ENCODE assay signal across 12 cellular contexts in genomic region chr5:154059039-154059430, GRCh38. TPM values are rescaled to one million over a fixed set of nuclear protein-coding genes. Genes with fewer than 3 reads are reported as not detected.
DNase-seq lines count a peak whose midpoint lies in the region; ATAC-seq, FAIRE-seq and TF ChIP-seq lines count a peak whose summit lies in the region.
"Had no signal": no experiment of that assay in that cellular context is flagged by ENCODE, and none has a peak within 500 bp of the region (broad histone marks: within the 10 kb centered on the region; RNA-seq: fewer than 3 reads in every experiment).

No MANE protein-coding gene starts in this region.

- TF ChIP-seq CTCF in GM20000 (IDR thresholded peaks at IDR 0.05; ENCODE audit: extremely low read depth, missing control alignments) = no peak
- no peak for TF ChIP-seq CTCF in activated B cell treated with CpG ODN at 0.5 μM for 24 hours (IDR thresholded peaks at IDR 0.05)
- TF ChIP-seq CTCF in adrenal gland (IDR thresholded peaks at IDR 0.05) = no peak
- TF ChIP-seq CTCF in testis (IDR thresholded peaks at IDR 0.05) = no peak

- peak; percentile 27 for FAIRE-seq in GM12892 (lab: Jason Lieb, UNC)

- H3K27me3 ChIP-seq in adrenal gland (no peaks in the 10 kb centered on the region), testis (no peaks in the 10 kb centered on the region)

- WGBS in adrenal gland, 4 donors = 70 to 77% (median 73%) methylated on average over 6 of the region's 6 CpGs
- 64 to 76% methylated on average over 6 of the region's 6 CpGs for WGBS in testis, 2 donors

- H3K4me3 ChIP-seq in adrenal gland (no peak overlapping the region), testis (no peak overlapping the region)

- H3K4me1 Mint-ChIP-seq in activated B cell treated with CpG ODN at 0.5 μM for 24 hours = peaks cover 23% of the 10 kb centered on the region

- no peaks in the 10 kb centered on the region for H3K27me3 Mint-ChIP-seq in activated B cell treated with CpG ODN at 0.5 μM for 24 hours
- H3K27me3 Mint-ChIP-seq: naive B cell had no signal

- H3K27ac Mint-ChIP-seq in activated B cell treated with CpG ODN at 0.5 μM for 24 hours = peak overlapping the region; percentile 15

- no peaks in the 10 kb centered on the region for H3K9me3 Mint-ChIP-seq in activated B cell treated with CpG ODN at 0.5 μM for 24 hours
- H3K9me3 Mint-ChIP-seq: naive B cell had no signal

- H3K4me3 Mint-ChIP-seq in activated B cell treated with CpG ODN at 0.5 μM for 24 hours = peak overlapping the region; percentile 20
- H3K4me3 Mint-ChIP-seq: naive B cell had no signal

- intact Hi-C loops in activated B cell treated with CpG ODN at 0.5 μM for 24 hours (cut with micrococcal nuclease) (no loop called here), adrenal gland (cut with DNase I) (no loop called here), testis (cut with DNase I; ENCODE audit: low total_unique reads) (no loop called here)

- CTCF ChIA-PET in activated B cell treated with CpG ODN at 0.5 μM for 24 hours (lab: Charles Lee) = interaction anchor here (1.2 to 2.0 kb wide), 2 partner anchors 10 to 13 kb away, joined by 3 to 10 read pairs; no protein-coding TSS in a partner anchor

- DNase-seq in GM12892 (ENCODE audit: insufficient read length) (no peak), GM20000 (ENCODE audit: low spot score) (peak; percentile 8), activated B cell treated with CpG ODN at 0.5 μM for 24 hours (no peak), adrenal gland (no peak), NCI-H226 (no peak), testis (no peak)
- DNase-seq in activated effector memory CD4-positive, alpha-beta T cell treated with Interleukin-2 at 50 U/mL for 16 hours = no peak
- DNase-seq: activated naive CD4-positive, alpha-beta T cell treated with Interleukin-2 at 50 U/mL for 16 hours; naive B cell; NCI-H748 treated with DMSO at 0.1 percent for 48 hours; T-helper 9 cell had no signal

- ATAC-seq in HG03064 (IDR thresholded peaks at IDR 0.05; ENCODE audit: low read depth, unreplicated experiment) = peak; percentile 59
- ATAC-seq in activated B cell treated with CpG ODN at 0.5 μM for 24 hours (ENCODE audit: low read depth) = no peak

- no peaks in the 10 kb centered on the region for H3K36me3 ChIP-seq in adrenal gland (replicated peaks in 1 of 2)
- no peaks in the 10 kb centered on the region for H3K36me3 ChIP-seq in testis (ENCODE audit: low read depth, missing control alignments)

- no peaks in the 10 kb centered on the region for H3K9me3 ChIP-seq in adrenal gland (replicated peaks in 1 of 3)
- H3K9me3 ChIP-seq in testis = no peaks in the 10 kb centered on the region

- TF ChIP-seq POLR2A in GM12892 (IDR thresholded peaks at IDR 0.05; ENCODE audit: low read depth, low read length) (no peak), adrenal gland (IDR thresholded peaks at IDR 0.05) (no peak), testis (IDR thresholded peaks at IDR 0.05) (no peak)

- POLR2A ChIA-PET in activated B cell treated with CpG ODN at 0.5 μM for 24 hours (lab: Charles Lee) = interaction anchor here (1.3 kb wide), 1 partner anchor 20 kb away, joined by 7 read pairs; the partner anchor contains the start of genes FAM114A2 and MFAP3

- no peak overlapping the region for H3K27ac ChIP-seq in adrenal gland
- H3K27ac ChIP-seq in testis = no peak overlapping the region

- peaks cover 17% of the 10 kb centered on the region for H3K36me3 Mint-ChIP-seq in activated B cell treated with CpG ODN at 0.5 μM for 24 hours (ENCODE audit: low read depth)

- H3K4me1 ChIP-seq in adrenal gland (replicated peaks in 1 of 2) (no peaks in the 10 kb centered on the region), testis (no peaks in the 10 kb centered on the region)

RNA-seq across cellular contexts. Expression of gene MFAP3, which starts 20.3 kb away (rescaled TPM):
- polyA plus RNA-seq in GM12892 (2012; ENCODE audit: missing spikeins) = 8.8 TPM
- 18.4 and 20.8 TPM in 2 replicates for total RNA-seq in activated B cell treated with CpG ODN at 0.5 μM for 24 hours
- total RNA-seq in adrenal gland = 10 to 100 TPM; 23.4 to 46.5 (median 31.9) TPM
- 10 to 100 TPM in 1 of 3 donors, 1 to 10 TPM in 2; 1.4 to 26.6 (median 2.2) TPM for polyA plus RNA-seq in adrenal gland
- total RNA-seq in testis = 10 to 100 TPM; 30.0 to 31.5 TPM
- 18.5 TPM for polyA plus RNA-seq in testis (ENCODE audit: insufficient read depth, low read depth, low replicate concordance)

RNA-seq across cellular contexts. Expression of gene FAM114A2, which starts 20.3 kb away (rescaled TPM):
- polyA plus RNA-seq in GM12892 (2012; ENCODE audit: missing spikeins) = 21.2 TPM
- total RNA-seq in activated B cell treated with CpG ODN at 0.5 μM for 24 hours (27.4 and 30.5 TPM in 2 replicates), adrenal gland (10 to 100 TPM; 14.0 to 43.7 (median 25.1) TPM), testis (10 to 100 TPM; 36.1 to 45.5 TPM)
- polyA plus RNA-seq in adrenal gland (10 to 100 TPM in 2 of 3 donors, 1 to 10 TPM in 1; 6.5 to 32.7 (median 11.2) TPM), testis (ENCODE audit: insufficient read depth, low read depth, low replicate concordance) (82.1 TPM)
